1 cellular context compared by ENCODE assay signal in genomic region chr17:3754066-3754457, GRCh38.
TF ChIP-seq lines count a peak whose summit lies in the region.

No MANE protein-coding gene starts in this region.

TF ChIP-seq in K562, 482 proteins besides CTCF, POLR2A, EP300 and RAD21:
- no peak for TF ChIP-seq ZNF696 (CRISPR knock-in tag; conservative IDR thresholded peaks at IDR 0.05)
